ENCODE assay signal across 1 cellular context in genomic region chr13:20939662-20940061, GRCh38.
TF ChIP-seq lines count a peak whose summit lies in the region.

No MANE protein-coding gene starts in this region.

TF ChIP-seq in HepG2, 621 proteins besides CTCF, POLR2A, EP300 and RAD21:
- TF ChIP-seq DDIT3 (CRISPR knock-in tag; IDR thresholded peaks at IDR 0.05) (no peak), FOXA1 (IDR thresholded peaks at IDR 0.05) (no peak), FOXA1 (CRISPR knock-in tag; IDR thresholded peaks at IDR 0.05) (0 out of 2 replicates have a peak, but pooled peaks have one; percentile 9), PLRG1 (conservative IDR thresholded peaks at IDR 0.05) (no peak), TFAP4 (IDR thresholded peaks at IDR 0.05; ENCODE audit: borderline replicate concordance, low read depth) (peak; percentile 77; the same call in 1 of the 2 replicates), ZHX1 (CRISPR knock-in tag; IDR thresholded peaks at IDR 0.05; ENCODE audit: low read depth) (no peak), GRHL1 (CRISPR knock-in tag; conservative IDR thresholded peaks at IDR 0.05) (no peak), SOX6 (IDR thresholded peaks at IDR 0.05) (no peak), SOX6 (CRISPR knock-in tag; IDR thresholded peaks at IDR 0.05) (0 out of 2 replicates have a peak, but pooled peaks have one; percentile 37), NCOA1 (CRISPR knock-in tag; IDR thresholded peaks at IDR 0.05) (0 out of 2 replicates have a peak, but pooled peaks have one; percentile 42), SAP130 (CRISPR knock-in tag; IDR thresholded peaks at IDR 0.05; ENCODE audit: low read depth) (0 out of 2 replicates have a peak, but pooled peaks have one; percentile 3), ZBTB21 (CRISPR knock-in tag; IDR thresholded peaks at IDR 0.05) (no peak), FOXP1 (IDR thresholded peaks at IDR 0.05) (no peak), FOXP1 (CRISPR knock-in tag; IDR thresholded peaks at IDR 0.05) (peak; percentile 32; the same call in 1 of the 2 replicates), HDAC1 (CRISPR knock-in tag; IDR thresholded peaks at IDR 0.05) (0 out of 2 replicates have a peak, but pooled peaks have one; percentile 21), SOX13 (IDR thresholded peaks at IDR 0.05) (0 out of 2 replicates have a peak, but pooled peaks have one; percentile 19), SOX13 (CRISPR knock-in tag; conservative IDR thresholded peaks at IDR 0.05 in 1 of 2, IDR thresholded peaks at IDR 0.05 in 1 of 2) (peak in 1 of 2 experiments; percentile 14; a peak in 1 of 4 replicates), LCORL (IDR thresholded peaks at IDR 0.05) (no peak), LCORL (CRISPR knock-in tag; IDR thresholded peaks at IDR 0.05) (peak; percentile 49; the same call in 1 of the 2 replicates), ARID4A (CRISPR knock-in tag; IDR thresholded peaks at IDR 0.05; ENCODE audit: borderline replicate concordance) (0 out of 2 replicates have a peak, but pooled peaks have one; percentile 17), BORCS8-MEF2B (CRISPR knock-in tag; IDR thresholded peaks at IDR 0.05) (no peak), FOXP4 (CRISPR knock-in tag; IDR thresholded peaks at IDR 0.05) (0 out of 2 replicates have a peak, but pooled peaks have one; percentile 6)
